ENCODE assay signal across 7 cellular contexts in genomic region chr1:175152006-175152652, GRCh38. TPM values are rescaled to one million over a fixed set of nuclear protein-coding genes. Genes with fewer than 3 reads are reported as not detected.
A peak's percentile ranks its signal among the peaks of the same experiment; 100 is the strongest.
DNase-seq lines count a peak whose midpoint lies in the region; ATAC-seq, FAIRE-seq and TF ChIP-seq lines count a peak whose summit lies in the region.

No MANE protein-coding gene starts in this region.

- WGBS in sigmoid colon, 2 donors = 4 to 6% methylated on average over 15 of the region's 15 CpGs

- peaks cover 1% of the 10 kb centered on the region for H3K36me3 Mint-ChIP-seq in activated naive CD8-positive, alpha-beta T cell treated with anti-CD3 and anti-CD28 coated beads for 36 hours

- H3K27me3 ChIP-seq in sigmoid colon = no peaks in the 10 kb centered on the region

- H3K27ac Mint-ChIP-seq in activated naive CD8-positive, alpha-beta T cell treated with anti-CD3 and anti-CD28 coated beads for 36 hours = no peak overlapping the region

- no peak overlapping the region for H3K4me3 Mint-ChIP-seq in activated naive CD8-positive, alpha-beta T cell treated with anti-CD3 and anti-CD28 coated beads for 36 hours

- peaks cover 0 to 14% (median 10%) of the 10 kb centered on the region in 4 donors for H3K4me1 ChIP-seq in sigmoid colon

- peak; percentile 15 to 84 (median 67) for TF ChIP-seq CTCF in sigmoid colon (IDR thresholded peaks at IDR 0.05)

- no peak for TF ChIP-seq EP300 in sigmoid colon (IDR thresholded peaks at IDR 0.05)

- DNase-seq in GM18507 (ENCODE audit: extremely low spot score, insufficient read length, low read depth) (peak; percentile 46), LHCN-M2 (ENCODE audit: low read depth) (peak; percentile 14), SKM-1 treated with dmso at 0.1 percent for 144 hours (lab: John Stamatoyannopoulos, UW; ENCODE audit: unreplicated experiment) (peak; percentile 66), left ventricle myocardium superior (peak; percentile 42), sigmoid colon (peak; percentile 77)
- peak; percentile 58 for DNase-seq in activated naive CD8-positive, alpha-beta T cell treated with anti-CD3 and anti-CD28 coated beads for 36 hours

- H3K27me3 Mint-ChIP-seq in activated naive CD8-positive, alpha-beta T cell treated with anti-CD3 and anti-CD28 coated beads for 36 hours = peaks cover 39% of the 10 kb centered on the region

- H3K4me1 Mint-ChIP-seq in activated naive CD8-positive, alpha-beta T cell treated with anti-CD3 and anti-CD28 coated beads for 36 hours = peaks cover 12% of the 10 kb centered on the region

- H3K27ac ChIP-seq in sigmoid colon = no peak overlapping the region

- H3K9me3 ChIP-seq in sigmoid colon = no peaks in the 10 kb centered on the region

- FAIRE-seq in GM18507 (lab: Jason Lieb, UNC) = peak; percentile 79

- no peaks in the 10 kb centered on the region for H3K9me3 Mint-ChIP-seq in activated naive CD8-positive, alpha-beta T cell treated with anti-CD3 and anti-CD28 coated beads for 36 hours

- peak; percentile 65 for ATAC-seq in left ventricle myocardium superior
- ATAC-seq in HG03460 (IDR thresholded peaks at IDR 0.05; ENCODE audit: unreplicated experiment) = no peak

- intact Hi-C loops in left ventricle myocardium superior (cut with micrococcal nuclease) (no loop called here), sigmoid colon (cut with DNase I) (loop anchor here (1.0 kb wide), 1 partner anchor 167 kb away; no protein-coding TSS in a partner anchor)

- H3K4me3 ChIP-seq in sigmoid colon = no peak overlapping the region

- TF ChIP-seq POLR2A in sigmoid colon (IDR thresholded peaks at IDR 0.05) = no peak

- no peaks in the 10 kb centered on the region for H3K36me3 ChIP-seq in sigmoid colon

RNA-seq across cellular contexts. Expression of gene KIAA0040, which starts 40.4 kb away (rescaled TPM):
- total RNA-seq in LHCN-M2 (2014; rRNA removed) (not detected in 2 replicates), left ventricle myocardium superior (16.9 TPM), sigmoid colon (10 to 100 TPM; 11.4 to 28.2 (median 20.4) TPM)
- 0.02 TPM for polyA plus RNA-seq in LHCN-M2 (2012)
- total RNA-seq in activated naive CD8-positive, alpha-beta T cell treated with anti-CD3 and anti-CD28 coated beads for 36 hours = 10 to 100 TPM; 26.4 to 27.6 TPM
- 10 to 100 TPM in 1 of 3 donors, 1 to 10 TPM in 2; 6.6 to 20.5 (median 6.9) TPM for polyA plus RNA-seq in sigmoid colon

Comparison
In these comparisons a context has a peak if more than half of its experiments do, and no peak if none do; other contexts are left out.
1. DNase-seq: peak in every context shown above with its lines; median percentile 77 in sigmoid colon; 66 in SKM-1 treated with dmso at 0.1 percent for 144 hours; 58 in activated naive CD8-positive, alpha-beta T cell treated with anti-CD3 and anti-CD28 coated beads for 36 hours; 46 in GM18507; 42 in left ventricle myocardium superior; 14 in LHCN-M2.
2. RNA of gene KIAA0040, which starts 40.4 kb away (total RNA-seq): 26.4 to 27.6 TPM in activated naive CD8-positive, alpha-beta T cell treated with anti-CD3 and anti-CD28 coated beads for 36 hours, 11.4 to 28.2 TPM in sigmoid colon and 16.9 TPM in left ventricle myocardium superior (single experiment); not detected in LHCN-M2; every median in the first group is over 10 times any median in the second.